Comparison of ENCODE assay signal across 8 cellular contexts in genomic region chr10:71849461-71849908, GRCh38. TPM values are rescaled to one million over a fixed set of nuclear protein-coding genes. Genes with fewer than 3 reads are reported as not detected.
DNase-seq lines count a peak whose midpoint lies in the region; ATAC-seq and TF ChIP-seq lines count a peak whose summit lies in the region.

No MANE protein-coding gene starts in this region.

- H3K4me3 Mint-ChIP-seq in activated T-cell treated with anti-CD3 and anti-CD28 coated beads, Interleukin-2, amount 50 U/mL, for 4 hours: peak overlapping the region; percentile 92

- no peak overlapping the region for H3K27ac ChIP-seq in mesenchymal stem cell (ENCODE audit: low read length, poor library complexity, severe bottlenecking)
- H3K27ac ChIP-seq in tibial nerve: peak overlapping the region in 2 of 4 donors; percentile 98 to 100

- no peak overlapping the region for H3K18ac ChIP-seq in mesenchymal stem cell (ENCODE audit: low read depth in 1 of 2, low read length in 2 of 2)

- H3K9ac ChIP-seq in mesenchymal stem cell (ENCODE audit: low read length): peak overlapping the region; percentile 99

- no peak for TF ChIP-seq CTCF in astrocyte of the spinal cord (IDR thresholded peaks at IDR 0.05; ENCODE audit: low read depth, low read length)
- TF ChIP-seq CTCF in tibial nerve (IDR thresholded peaks at IDR 0.05): no peak
- TF ChIP-seq CTCF in GM10248 (IDR thresholded peaks at IDR 0.05; ENCODE audit: control extremely low read depth, extremely low read depth, low read depth, missing control alignments): no peak

- H3K36me3 ChIP-seq in mesenchymal stem cell (ENCODE audit: control insufficient read depth in 1 of 2, insufficient read depth in 2 of 2, low read depth in 1 of 2, low read length in 2 of 2): no peaks in the 10 kb centered on the region
- H3K36me3 ChIP-seq in tibial nerve: no peaks in the 10 kb centered on the region

- ATAC-seq in activated T-cell treated with anti-CD3 and anti-CD28 coated beads, Interleukin-2, amount 50 U/mL, for 4 hours: no peak
- ATAC-seq in GM21737 (IDR thresholded peaks at IDR 0.05; ENCODE audit: unreplicated experiment) (no peak), GM18517 (IDR thresholded peaks at IDR 0.05; ENCODE audit: unreplicated experiment) (no peak)

- H3K27me3 Mint-ChIP-seq in activated T-cell treated with anti-CD3 and anti-CD28 coated beads, Interleukin-2, amount 50 U/mL, for 4 hours (ENCODE audit: low read depth): no peaks in the 10 kb centered on the region

- H3K14ac ChIP-seq in mesenchymal stem cell (ENCODE audit: low read length in 2 of 2): no peak overlapping the region

- DNase-seq in activated T-cell treated with anti-CD3 and anti-CD28 coated beads, Interleukin-2, amount 50 U/mL, for 4 hours: no peak
- DNase-seq in activated T-cell treated with anti-CD3 and anti-CD28 coated beads, Interleukin-2, amount 50 U/mL, for 1 hour: no peak
- DNase-seq in astrocyte of the spinal cord (ENCODE audit: low read depth, low spot score) (no peak), mesenchymal stem cell (no peak), tibial nerve (ENCODE audit: low spot score in 2 of 2) (no peak), GM10248 (ENCODE audit: extremely low spot score) (no peak)

- H2BK12ac ChIP-seq in mesenchymal stem cell (ENCODE audit: low read length in 2 of 2): no peak overlapping the region

- peaks cover 51% of the 10 kb centered on the region for H3K4me1 Mint-ChIP-seq in activated T-cell treated with anti-CD3 and anti-CD28 coated beads, Interleukin-2, amount 50 U/mL, for 4 hours (ENCODE audit: low read depth)

- no peak for TF ChIP-seq POLR2A in tibial nerve (IDR thresholded peaks at IDR 0.05)

- POLR2A ChIA-PET in GM10248 (lab: Yijun Ruan, JAX): interaction anchor here (0.6 to 2.3 kb wide), 6 partner anchors 9 to 13 kb away, joined by 4 to 25 read pairs (median 6); no protein-coding TSS in a partner anchor

- peaks cover 1% of the 10 kb centered on the region for H3K79me1 ChIP-seq in mesenchymal stem cell (replicated peaks; ENCODE audit: low read length, poor library complexity, severe bottlenecking)

- H3K4me1 ChIP-seq in mesenchymal stem cell (ENCODE audit: control insufficient read depth, insufficient read depth, low read depth, low read length): peaks cover 14% of the 10 kb centered on the region
- H3K4me1 ChIP-seq in tibial nerve: peaks cover 0 to 71% (median 30%) of the 10 kb centered on the region in 4 donors

- no peak for TF ChIP-seq EP300 in tibial nerve (IDR thresholded peaks at IDR 0.05)

- H2AFZ ChIP-seq in mesenchymal stem cell (ENCODE audit: low read depth, low read length): no peak overlapping the region

- H3K4me3 ChIP-seq in astrocyte of the spinal cord (ENCODE audit: low read depth, low read length): peak overlapping the region; percentile 89
- peak overlapping the region in 1 of 2 experiments; percentile 100 for H3K4me3 ChIP-seq in mesenchymal stem cell (ENCODE audit: insufficient read depth in 1 of 2, low read depth in 1 of 2, low read length in 2 of 2)
- H3K4me3 ChIP-seq in tibial nerve: peak overlapping the region; percentile 76 to 100 (median 98)

- in situ Hi-C loops in astrocyte of the spinal cord (cut with HindIII; ENCODE audit: low sequenced_read_pairs): no loop called here

- H3K27me3 ChIP-seq in mesenchymal stem cell (ENCODE audit: control insufficient read depth in 1 of 2, insufficient read depth in 1 of 2, low read length in 2 of 2) (no peaks in the 10 kb centered on the region), tibial nerve (no peaks in the 10 kb centered on the region)

- peak overlapping the region; percentile 38 for H3K4me2 ChIP-seq in mesenchymal stem cell (ENCODE audit: low read length, poor library complexity, severe bottlenecking)

- WGBS in mesenchymal stem cell: 97% methylated on average over 17 of the region's 17 CpGs
- 87 to 88% methylated on average over 17 of the region's 17 CpGs for WGBS in tibial nerve, 2 donors

- no peak overlapping the region for H2BK5ac ChIP-seq in mesenchymal stem cell (ENCODE audit: low read depth, low read length, poor library complexity, severe bottlenecking)

- no peak overlapping the region for H2AK5ac ChIP-seq in mesenchymal stem cell (ENCODE audit: low read length, severe bottlenecking)

- H2BK15ac ChIP-seq in mesenchymal stem cell (ENCODE audit: low read depth, poor library complexity, severe bottlenecking): no peak overlapping the region

- no peak overlapping the region for H2BK120ac ChIP-seq in mesenchymal stem cell (ENCODE audit: low read depth, low read length)

- no peak overlapping the region for H4K91ac ChIP-seq in mesenchymal stem cell (ENCODE audit: low read length)

- H3K4ac ChIP-seq in mesenchymal stem cell (ENCODE audit: low read depth in 1 of 2, low read length in 2 of 2): no peak overlapping the region

- no peak overlapping the region for H3K23ac ChIP-seq in mesenchymal stem cell (ENCODE audit: low read length in 2 of 2)

- H3K36me3 Mint-ChIP-seq in activated T-cell treated with anti-CD3 and anti-CD28 coated beads, Interleukin-2, amount 50 U/mL, for 4 hours (ENCODE audit: insufficient read depth): no peaks in the 10 kb centered on the region

- H4K8ac ChIP-seq in mesenchymal stem cell (ENCODE audit: low read length): no peak overlapping the region

- H3K9me3 ChIP-seq in mesenchymal stem cell (ENCODE audit: control insufficient read depth, low read length) (no peaks in the 10 kb centered on the region), tibial nerve (no peaks in the 10 kb centered on the region)

- CTCF ChIA-PET in GM10248 (lab: Yijun Ruan, JAX): interaction anchor here (1.2 to 6.7 kb wide), 3 partner anchors 11 to 19 kb away, joined by 3 to 48 read pairs (median 3); no protein-coding TSS in a partner anchor

- H3K9me3 Mint-ChIP-seq in activated T-cell treated with anti-CD3 and anti-CD28 coated beads, Interleukin-2, amount 50 U/mL, for 4 hours: no peaks in the 10 kb centered on the region

RNA-seq across cellular contexts. Expression of gene PSAP, which starts 1.6 kb away (rescaled TPM):
- total RNA-seq in activated T-cell treated with anti-CD3 and anti-CD28 coated beads, Interleukin-2, amount 50 U/mL, for 4 hours: 100 to 1,000 TPM in 1 of 3 donors, 10 to 100 TPM in 2; 96.4 to 125 (median 97.9) TPM
- polyA plus RNA-seq in mesenchymal stem cell (2013, experiment 1 of 2): 688 TPM
- 698 TPM for polyA plus RNA-seq in mesenchymal stem cell (2013, experiment 2 of 2)
- 1,000 to 10,000 TPM in 1 of 4 donors, 100 to 1,000 TPM in 3; 757 to 1,009 (median 906) TPM for total RNA-seq in tibial nerve

Comparison
In these comparisons a context has a peak if more than half of its experiments do, and no peak if none do; other contexts are left out.
1. RNA of gene PSAP, which starts 1.6 kb away (total RNA-seq): 757 to 1,009 TPM in tibial nerve; 96.4 to 125 TPM in activated T-cell treated with anti-CD3 and anti-CD28 coated beads, Interleukin-2, amount 50 U/mL, for 4 hours; every median in the first group is over 4 times any median in the second.